1 cellular context compared by ENCODE assay signal in genomic region chr5:78984020-78984610, GRCh38.
TF ChIP-seq lines count a peak whose summit lies in the region.

No MANE protein-coding gene starts in this region.

TF ChIP-seq in HEK293, 187 proteins besides CTCF, POLR2A, EP300 and RAD21 (continued from another document and continues in another):
- no peak for TF ChIP-seq ZNF362 (tag by site-specific recombination; IDR thresholded peaks at IDR 0.05)
- peak; percentile 53 for TF ChIP-seq ZEB2 (tag by site-specific recombination; IDR thresholded peaks at IDR 0.05)
- no peak for TF ChIP-seq ZNF19 (tag by site-specific recombination; IDR thresholded peaks at IDR 0.05; ENCODE audit: low read depth)
- no peak for TF ChIP-seq KLF10 (tag by site-specific recombination; IDR thresholded peaks at IDR 0.05)
- TF ChIP-seq ZNF747 (tag by site-specific recombination; IDR thresholded peaks at IDR 0.05): no peak
- no peak for TF ChIP-seq ZSCAN18 (tag by site-specific recombination; IDR thresholded peaks at IDR 0.05)
- no peak for TF ChIP-seq ZNF837 (tag by site-specific recombination; IDR thresholded peaks at IDR 0.05)
- no peak for TF ChIP-seq ZNF785 (tag by site-specific recombination; IDR thresholded peaks at IDR 0.05)
- peak; percentile 14; the same call in 1 of the 2 replicates for TF ChIP-seq YY2 (tag by site-specific recombination; IDR thresholded peaks at IDR 0.05)
- TF ChIP-seq ZNF830 (tag by site-specific recombination; IDR thresholded peaks at IDR 0.05; ENCODE audit: low read depth): no peak
- TF ChIP-seq HOXA7 (CRISPR knock-in tag; IDR thresholded peaks at IDR 0.05; ENCODE audit: borderline replicate concordance): no peak
- TF ChIP-seq ZNF354C (tag by site-specific recombination; IDR thresholded peaks at IDR 0.05; ENCODE audit: borderline replicate concordance, low read depth): no peak
- TF ChIP-seq ZNF560 (tag by site-specific recombination; IDR thresholded peaks at IDR 0.05; ENCODE audit: borderline replicate concordance): no peak
- TF ChIP-seq REST (tag by site-specific recombination; IDR thresholded peaks at IDR 0.05): no peak
- TF ChIP-seq ZBTB6 (tag by site-specific recombination; IDR thresholded peaks at IDR 0.05): no peak
- TF ChIP-seq PRDM1 (tag by site-specific recombination; IDR thresholded peaks at IDR 0.05): 0 out of 2 replicates have a peak, but pooled peaks have one; percentile 34
- no peak for TF ChIP-seq ZNF561 (tag by site-specific recombination; IDR thresholded peaks at IDR 0.05; ENCODE audit: borderline replicate concordance)
- no peak for TF ChIP-seq ZBTB49 (tag by site-specific recombination; IDR thresholded peaks at IDR 0.05; ENCODE audit: low read depth)
- TF ChIP-seq SALL2 (tag by site-specific recombination; IDR thresholded peaks at IDR 0.05; ENCODE audit: borderline replicate concordance): no peak
- TF ChIP-seq SCRT1 (tag by site-specific recombination; IDR thresholded peaks at IDR 0.05; ENCODE audit: borderline replicate concordance): no peak
- TF ChIP-seq SCRT2 (tag by site-specific recombination; IDR thresholded peaks at IDR 0.05): peak; percentile 52; the same call in 1 of the 2 replicates
- TF ChIP-seq PRDM4 (tag by site-specific recombination; IDR thresholded peaks at IDR 0.05): no peak
- TF ChIP-seq OVOL3 (tag by site-specific recombination; IDR thresholded peaks at IDR 0.05): no peak
- no peak for TF ChIP-seq ZBTB26 (tag by site-specific recombination; optimal IDR thresholded peaks at IDR 0.05)
- TF ChIP-seq ZNF776 (tag by site-specific recombination; IDR thresholded peaks at IDR 0.05; ENCODE audit: borderline replicate concordance): no peak
- TF ChIP-seq ZBTB20 (tag by site-specific recombination; IDR thresholded peaks at IDR 0.05): peak; percentile 43; the same call in 1 of the 2 replicates
- no peak for TF ChIP-seq ZNF513 (tag by site-specific recombination; IDR thresholded peaks at IDR 0.05)
- no peak for TF ChIP-seq ZNF843 (tag by site-specific recombination; IDR thresholded peaks at IDR 0.05)
- no peak for TF ChIP-seq ZNF768 (tag by site-specific recombination; IDR thresholded peaks at IDR 0.05)
- TF ChIP-seq ZFP41 (tag by site-specific recombination; IDR thresholded peaks at IDR 0.05; ENCODE audit: borderline replicate concordance): no peak
- TF ChIP-seq ZNF341 (tag by site-specific recombination; IDR thresholded peaks at IDR 0.05; ENCODE audit: low read depth): no peak
- TF ChIP-seq ZNF112 (tag by site-specific recombination; IDR thresholded peaks at IDR 0.05): no peak
- no peak for TF ChIP-seq ZNF426 (tag by site-specific recombination; IDR thresholded peaks at IDR 0.05)
- TF ChIP-seq ZNF670 (tag by site-specific recombination; IDR thresholded peaks at IDR 0.05; ENCODE audit: low read depth): no peak
- TF ChIP-seq ZNF398 (tag by site-specific recombination; IDR thresholded peaks at IDR 0.05): peak; percentile 23; the same call in 1 of the 2 replicates
- TF ChIP-seq MEIS1 (CRISPR knock-in tag; IDR thresholded peaks at IDR 0.05; ENCODE audit: borderline replicate concordance): no peak
- no peak for TF ChIP-seq ZNF664 (tag by site-specific recombination; IDR thresholded peaks at IDR 0.05)
- no peak for TF ChIP-seq ZFP37 (tag by site-specific recombination; IDR thresholded peaks at IDR 0.05)
- TF ChIP-seq ZNF280C (tag by site-specific recombination; IDR thresholded peaks at IDR 0.05): no peak
- TF ChIP-seq ZNF600 (tag by site-specific recombination; IDR thresholded peaks at IDR 0.05): 0 out of 2 replicates have a peak, but pooled peaks have one; percentile 23
